Comparison of ENCODE assay signal across 8 cellular contexts in the genomic region with DNA sequence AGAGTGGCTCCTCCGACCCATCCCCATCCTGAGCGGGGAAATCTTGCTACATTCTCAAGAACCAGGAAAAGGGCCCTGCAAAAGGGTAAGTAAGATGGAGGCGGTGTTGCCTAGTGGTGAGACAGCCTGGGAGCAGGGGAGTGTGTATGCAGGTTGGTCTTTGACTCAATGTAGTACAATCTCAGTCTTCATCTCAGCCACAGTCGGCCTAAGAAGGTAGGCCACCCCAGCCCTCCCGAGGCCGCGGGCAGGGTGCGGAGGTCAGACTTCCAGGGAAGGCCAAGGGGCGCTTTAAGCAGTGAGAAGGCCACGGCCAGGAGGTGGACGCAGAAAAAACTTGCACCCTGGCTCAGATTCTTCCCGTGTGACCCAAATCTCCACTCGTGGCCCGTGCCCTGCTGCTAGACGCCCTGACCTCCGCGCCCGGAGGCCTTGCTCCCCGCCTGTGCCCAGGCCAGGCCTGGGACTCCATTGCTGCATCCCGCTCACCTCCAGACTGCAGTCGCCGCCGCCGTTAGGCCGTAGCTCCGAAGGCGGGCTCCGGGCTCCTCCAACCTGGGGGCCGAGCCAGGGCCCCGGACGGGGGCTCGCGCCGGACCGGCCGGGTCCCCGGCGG. TPM values are rescaled to one million over a fixed set of nuclear protein-coding genes. Genes with fewer than 3 reads are reported as not detected.
DNase-seq lines count a peak whose midpoint lies in the region; ATAC-seq, FAIRE-seq and TF ChIP-seq lines count a peak whose summit lies in the region.

No MANE protein-coding gene starts in this region.

- no peak for TF ChIP-seq POLR2A in H1 (IDR thresholded peaks at IDR 0.05; ENCODE audit: control extremely low read depth in 1 of 2, low read depth in 2 of 2, low read length in 2 of 2)

- 0 out of 2 replicates have a peak overlapping the region, but pooled peaks have one; percentile 60 for H2BK12ac ChIP-seq in H1 (ENCODE audit: low read depth, low read length)

- peak overlapping the region; percentile 76 to 82 (median 79) for H3K9ac ChIP-seq in H1 (replicated peaks in 1 of 4; ENCODE audit: extremely low read depth in 1 of 4, low read depth in 3 of 4, low read length in 3 of 4)

- no peak overlapping the region for H3K23ac ChIP-seq in H1 (ENCODE audit: insufficient read length)

- H3K4me3 Mint-ChIP-seq in CD8-positive, alpha-beta memory T cell, result peak overlapping the region; percentile 80 to 100 (median 87)

- peaks cover 0 to 3% of the 10 kb centered on the region in 2 experiments for H4K20me1 ChIP-seq in H1 (replicated peaks in 1 of 2; ENCODE audit: control insufficient read depth in 1 of 2, insufficient read depth in 2 of 2, low read length in 2 of 2)

- peaks cover 5% of the 10 kb centered on the region for H3K79me1 ChIP-seq in H1 (ENCODE audit: low read depth, low read length)

- H2AFZ ChIP-seq in H1 (ENCODE audit: low read length), result no peak overlapping the region; the same call in 1 of the 2 replicates

- H3K9me3 ChIP-seq in CD8-positive, alpha-beta memory T cell (ENCODE audit: low read length), result no peaks in the 10 kb centered on the region
- H3K9me3 ChIP-seq in SJCRH30 (replicated peaks), result no peaks in the 10 kb centered on the region
- no peaks in the 10 kb centered on the region for H3K9me3 ChIP-seq in H1 (ENCODE audit: insufficient read depth in 2 of 2, low read depth in 1 of 2, low read length in 1 of 2)
- H3K9me3 ChIP-seq in muscle layer of duodenum (ENCODE audit: control insufficient read depth in 1 of 2, low read length in 2 of 2), result no peaks in the 10 kb centered on the region

- DNase-seq in CD8-positive, alpha-beta memory T cell, result no peak
- DNase-seq in SJCRH30 (peak; percentile 49 to 54), H1 (ENCODE audit: low read depth in 1 of 2, low spot score in 2 of 2) (no peak), G401 (ENCODE audit: low spot score) (no peak), medulla oblongata (ENCODE audit: extremely low spot score) (no peak)

- H3K36me3 Mint-ChIP-seq in CD8-positive, alpha-beta memory T cell, result peaks cover 0 to 19% (median 0%) of the 10 kb centered on the region in 3 donors

- peaks cover 3 to 61% of the 10 kb centered on the region in 2 experiments; a peak in 3 of 4 replicates for H3K79me2 ChIP-seq in H1 (ENCODE audit: control insufficient read depth in 1 of 2, insufficient read depth in 2 of 2, low read length in 2 of 2)

- H2BK5ac ChIP-seq in H1 (ENCODE audit: low read depth, low read length), result peak overlapping the region; percentile 93; the same call in 1 of the 2 replicates

- TF ChIP-seq RAD21 in H1 (IDR thresholded peaks at IDR 0.05 in 1 of 2, conservative IDR thresholded peaks at IDR 0.05 in 1 of 2; ENCODE audit: low read depth in 2 of 2, low read length in 2 of 2), result no peak

- H2BK120ac ChIP-seq in H1 (replicated peaks; ENCODE audit: low read depth, low read length), result no peak overlapping the region

- H3K4me1 Mint-ChIP-seq in CD8-positive, alpha-beta memory T cell, result peaks cover 31 to 42% (median 34%) of the 10 kb centered on the region in 3 donors

- no peak overlapping the region for H4K8ac ChIP-seq in H1 (ENCODE audit: extremely low read depth, insufficient read depth, low read length)

- H3K27ac Mint-ChIP-seq in CD8-positive, alpha-beta memory T cell, result peak overlapping the region; percentile 59 to 99 (median 86)

- no peak overlapping the region for H2AK5ac ChIP-seq in H1 (ENCODE audit: low read depth, low read length)

- peak overlapping the region; percentile 78 for H3K4me3 ChIP-seq in CD8-positive, alpha-beta memory T cell (ENCODE audit: low read length)
- H3K4me3 ChIP-seq in SJCRH30, result peak overlapping the region; percentile 97
- H3K4me3 ChIP-seq in H1 (ENCODE audit: extremely low read depth in 1 of 4, insufficient read depth in 2 of 4, low read depth in 3 of 4, low read length in 4 of 4), result peak overlapping the region; percentile 92 to 100 (median 98)
- H3K4me3 ChIP-seq in muscle layer of duodenum (ENCODE audit: low read depth in 1 of 2, low read length in 2 of 2), result peak overlapping the region; percentile 94 to 97

- H3K4me1 ChIP-seq in CD8-positive, alpha-beta memory T cell (ENCODE audit: insufficient read depth, low read length), result peaks cover 27% of the 10 kb centered on the region
- H3K4me1 ChIP-seq in SJCRH30 (peaks cover 6% of the 10 kb centered on the region), H1 (replicated peaks in 1 of 4; ENCODE audit: control insufficient read depth in 3 of 4, insufficient read depth in 4 of 4, low read length in 3 of 4) (peaks cover 0 to 4% (median 3%) of the 10 kb centered on the region in 4 experiments; a peak in 4 of 7 replicates), muscle layer of duodenum (ENCODE audit: control insufficient read depth in 1 of 2, insufficient read depth in 2 of 2, low read length in 2 of 2) (peaks cover 7 to 15% of the 10 kb centered on the region in 2 donors)

- H3K23me2 ChIP-seq in H1 (ENCODE audit: low read depth, low read length), result peaks cover 7% of the 10 kb centered on the region

- H3K36me3 ChIP-seq in CD8-positive, alpha-beta memory T cell (ENCODE audit: insufficient read depth, low read length), result no peaks in the 10 kb centered on the region
- H3K36me3 ChIP-seq in SJCRH30 (peaks cover 41% of the 10 kb centered on the region), H1 (ENCODE audit: control insufficient read depth in 2 of 4, insufficient read depth in 4 of 4, low read length in 3 of 4) (peaks cover 0 to 41% (median 20%) of the 10 kb centered on the region in 4 experiments; a peak in 6 of 8 replicates), muscle layer of duodenum (ENCODE audit: control insufficient read depth in 1 of 2, insufficient read depth in 2 of 2, low read length in 2 of 2) (no peaks in the 10 kb centered on the region)

- 7% methylated on average over 27 of the region's 38 CpGs; no CpG with 5 or more reads in 1 of the 2 experiments for WGBS in H1 (ENCODE audit: extremely low coverage in 1 of 2, insufficient coverage in 1 of 2, insufficient read length in 1 of 2, insufficient replicate concordance in 2 of 2, low coverage in 1 of 2, low lambda C conversion rate in 2 of 2, missing lambda C conversion rate in 1 of 2), 2 experiments

- ATAC-seq in GM18909 (IDR thresholded peaks at IDR 0.05; ENCODE audit: poor library complexity, unreplicated experiment) (peak; percentile 40), HG03159 (IDR thresholded peaks at IDR 0.05; ENCODE audit: unreplicated experiment) (peak; percentile 42)

- FAIRE-seq in H1 (lab: Jason Lieb, UNC), result no peak

- in situ Hi-C loops in G401 (cut with HindIII; ENCODE audit: low sequenced_read_pairs), result no loop called here

- peak overlapping the region; percentile 67; the same call in 1 of the 2 replicates for H3K18ac ChIP-seq in H1 (ENCODE audit: extremely low read depth, low read length)

- H2BK20ac ChIP-seq in H1 (ENCODE audit: low read length), result no peak overlapping the region

- H3K4ac ChIP-seq in H1 (replicated peaks; ENCODE audit: insufficient read length, low read depth, low read length), result no peak overlapping the region

- peak overlapping the region; percentile 59 for H4K5ac ChIP-seq in H1 (ENCODE audit: insufficient read length, low read depth, low read length)

- H3K56ac ChIP-seq in H1 (replicated peaks; ENCODE audit: insufficient read length, low read depth, low read length), result peak overlapping the region; percentile 62

- no peaks in the 10 kb centered on the region for H3K27me3 ChIP-seq in CD8-positive, alpha-beta memory T cell (ENCODE audit: insufficient read depth, low read length, poor library complexity, severe bottlenecking)
- no peaks in the 10 kb centered on the region for H3K27me3 ChIP-seq in SJCRH30
- H3K27me3 ChIP-seq in H1 (replicated peaks in 1 of 4; ENCODE audit: control insufficient read depth in 3 of 4, extremely low read depth in 1 of 4, insufficient read depth in 3 of 4, low read length in 3 of 4), result no peaks in the 10 kb centered on the region
- H3K27me3 ChIP-seq in muscle layer of duodenum (ENCODE audit: low read depth, low read length), result no peaks in the 10 kb centered on the region

- CTCF ChIA-PET in CD8-positive, alpha-beta memory T cell (lab: Charles Lee), result no interaction called here
- CTCF ChIA-PET in H1 (lab: Charles Lee; ENCODE audit: partially characterized antibody), result interaction anchor here (0.9 to 4.7 kb wide), 8 partner anchors 12 to 158 kb away, joined by 3 to 33 read pairs (median 8); no protein-coding TSS in a partner anchor

- POLR2A ChIA-PET in CD8-positive, alpha-beta memory T cell (lab: Charles Lee), result interaction anchor here (1.1 to 1.5 kb wide), 5 partner anchors 9 to 185 kb away, joined by 3 to 13 read pairs (median 6); partner anchors contain the start of genes ITFG2 and TULP3
- POLR2A ChIA-PET in H1 (lab: Charles Lee; ENCODE audit: partially characterized antibody), result interaction anchor here (0.6 to 4.1 kb wide), 17 partner anchors 9 to 174 kb away, joined by 3 to 31 read pairs (median 4); partner anchors contain the start of genes TEX52 and TULP3

- peak overlapping the region; percentile 92 for H3K27ac ChIP-seq in CD8-positive, alpha-beta memory T cell (ENCODE audit: low read depth, low read length)
- H3K27ac ChIP-seq in SJCRH30, result peak overlapping the region; percentile 99
- H3K27ac ChIP-seq in H1 (ENCODE audit: low read depth, low read length), result peak overlapping the region; percentile 82
- no peak overlapping the region for H3K27ac ChIP-seq in muscle layer of duodenum (ENCODE audit: low read length)

- TF ChIP-seq CTCF in H1 (IDR thresholded peaks at IDR 0.05; ENCODE audit: control extremely low read depth in 1 of 3, insufficient read depth in 1 of 3, low read depth in 1 of 3, low read length in 3 of 3), result no peak

- H4K91ac ChIP-seq in H1 (replicated peaks; ENCODE audit: insufficient read length, low read length), result no peak overlapping the region

- no peak overlapping the region for H2BK15ac ChIP-seq in H1 (ENCODE audit: low read length)

- H3K4me2 ChIP-seq in H1 (ENCODE audit: insufficient read depth in 1 of 2, low read depth in 2 of 2, low read length in 2 of 2), result peak overlapping the region; percentile 75 to 86

- H3K9me3 Mint-ChIP-seq in CD8-positive, alpha-beta memory T cell, result no peaks in the 10 kb centered on the region

- no peak for TF ChIP-seq EP300 in H1 (IDR thresholded peaks at IDR 0.05; ENCODE audit: borderline replicate concordance in 1 of 2, low read depth in 2 of 2, low read length in 2 of 2)

- H3K27me3 Mint-ChIP-seq in CD8-positive, alpha-beta memory T cell, result peaks cover 0 to 3% of the 10 kb centered on the region in 2 donors

- H3K14ac ChIP-seq in H1 (ENCODE audit: insufficient read length), result no peak overlapping the region

RNA-seq across cellular contexts. Expression of gene FOXM1, which starts 0.4 kb away (rescaled TPM):
- total RNA-seq in CD8-positive, alpha-beta memory T cell, result 10 to 100 TPM; 66.2 to 67.5 TPM
- polyA plus RNA-seq in CD8-positive, alpha-beta memory T cell, result 0.15 TPM
- 107 and 111 TPM in 2 replicates for total RNA-seq in SJCRH30 (2014; rRNA removed; shearing (Covaris generic))
- 118 and 121 TPM in 2 replicates for total RNA-seq in H1 (2021; fragmentation: NEBNext Ultra II Directional; extraction: Animal tissue kit (Norgen Biotek cat#: 25700))
- 58.1 and 83.5 TPM in 2 replicates for polyA plus RNA-seq in H1 (2011; rRNA removed)
- 39.6 TPM for polyA plus RNA-seq in H1 (2011; cell fraction: cytosol; rRNA removed)
- polyA plus RNA-seq in H1 (2011; cell fraction: nucleus; rRNA removed), result 69.2 TPM
- polyA plus RNA-seq in H1 (2012, experiment 1 of 2), result 87.5 to 101 TPM (median 96.4 TPM) in 4 replicates
- 104 TPM for polyA plus RNA-seq in H1 (2012, experiment 2 of 2)
- 81.5 TPM for polyA plus RNA-seq in H1 (2013, experiment 1 of 2)
- 79.4 TPM for polyA plus RNA-seq in H1 (2013, experiment 2 of 2)
- polyA minus RNA-seq in H1 (2011; rRNA and poly(A)+ RNA removed), result 53.5 and 68.9 TPM in 2 replicates
- 75.2 TPM for polyA minus RNA-seq in H1 (2011; cell fraction: cytosol; rRNA and poly(A)+ RNA removed)
- polyA minus RNA-seq in H1 (2011; cell fraction: nucleus; rRNA and poly(A)+ RNA removed), result 39.8 TPM
- total RNA-seq in G401 (2014; rRNA removed; shearing (Covaris generic)), result 18.8 and 36.1 TPM in 2 replicates

RNA-seq across cellular contexts. Expression of gene RHNO1, which starts 0.5 kb away (rescaled TPM):
- 10 to 100 TPM; 41.9 to 45.4 TPM for total RNA-seq in CD8-positive, alpha-beta memory T cell
- 60.0 TPM for polyA plus RNA-seq in CD8-positive, alpha-beta memory T cell
- 57.8 and 60.9 TPM in 2 replicates for total RNA-seq in SJCRH30 (2014; rRNA removed; shearing (Covaris generic))
- 41.9 and 55.8 TPM in 2 replicates for total RNA-seq in H1 (2021; fragmentation: NEBNext Ultra II Directional; extraction: Animal tissue kit (Norgen Biotek cat#: 25700))
- polyA plus RNA-seq in H1 (2011; rRNA removed), result 45.5 and 56.9 TPM in 2 replicates
- 57.9 TPM for polyA plus RNA-seq in H1 (2011; cell fraction: cytosol; rRNA removed)
- polyA plus RNA-seq in H1 (2011; cell fraction: nucleus; rRNA removed), result 44.7 TPM
- polyA plus RNA-seq in H1 (2012, experiment 1 of 2), result 49.4 to 57.6 TPM (median 53.0 TPM) in 4 replicates
- 26.6 TPM for polyA plus RNA-seq in H1 (2012, experiment 2 of 2)
- polyA plus RNA-seq in H1 (2013, experiment 1 of 2), result 62.4 TPM
- polyA plus RNA-seq in H1 (2013, experiment 2 of 2), result 64.0 TPM
- 43.7 and 54.0 TPM in 2 replicates for polyA minus RNA-seq in H1 (2011; rRNA and poly(A)+ RNA removed)
- 25.8 TPM for polyA minus RNA-seq in H1 (2011; cell fraction: cytosol; rRNA and poly(A)+ RNA removed)
- polyA minus RNA-seq in H1 (2011; cell fraction: nucleus; rRNA and poly(A)+ RNA removed), result 37.7 TPM
- 51.8 and 73.4 TPM in 2 replicates for total RNA-seq in G401 (2014; rRNA removed; shearing (Covaris generic))

RNA-seq across cellular contexts. Expression of gene TULP3, which starts 14.2 kb away (rescaled TPM):
- 1 to 10 TPM; 9.1 to 9.3 TPM for total RNA-seq in CD8-positive, alpha-beta memory T cell
- polyA plus RNA-seq in CD8-positive, alpha-beta memory T cell, result 9.7 TPM
- 40.4 and 45.2 TPM in 2 replicates for total RNA-seq in SJCRH30 (2014; rRNA removed; shearing (Covaris generic))
- total RNA-seq in H1 (2021; fragmentation: NEBNext Ultra II Directional; extraction: Animal tissue kit (Norgen Biotek cat#: 25700)), result 18.4 and 21.7 TPM in 2 replicates
- 19.3 and 21.2 TPM in 2 replicates for polyA plus RNA-seq in H1 (2011; rRNA removed)
- 18.5 TPM for polyA plus RNA-seq in H1 (2011; cell fraction: cytosol; rRNA removed)
- polyA plus RNA-seq in H1 (2011; cell fraction: nucleus; rRNA removed), result 21.2 TPM
- 19.8 to 22.0 TPM (median 21.5 TPM) in 4 replicates for polyA plus RNA-seq in H1 (2012, experiment 1 of 2)
- polyA plus RNA-seq in H1 (2012, experiment 2 of 2), result 8.8 TPM
- polyA plus RNA-seq in H1 (2013, experiment 1 of 2), result 22.4 TPM
- polyA plus RNA-seq in H1 (2013, experiment 2 of 2), result 21.2 TPM
- polyA minus RNA-seq in H1 (2011; rRNA and poly(A)+ RNA removed), result 16.1 and 17.4 TPM in 2 replicates
- 9.6 TPM for polyA minus RNA-seq in H1 (2011; cell fraction: cytosol; rRNA and poly(A)+ RNA removed)
- polyA minus RNA-seq in H1 (2011; cell fraction: nucleus; rRNA and poly(A)+ RNA removed), result 6.7 TPM
- 35.6 and 59.9 TPM in 2 replicates for total RNA-seq in G401 (2014; rRNA removed; shearing (Covaris generic))

RNA-seq across cellular contexts. Expression of gene TEX52, which starts 19.7 kb away (rescaled TPM):
- not detected for total RNA-seq in CD8-positive, alpha-beta memory T cell
- polyA plus RNA-seq in CD8-positive, alpha-beta memory T cell, result not detected
- total RNA-seq in SJCRH30 (2014; rRNA removed; shearing (Covaris generic)), result 0.20 TPM in 1 of 2 replicates, not detected in the other
- total RNA-seq in H1 (2021; fragmentation: NEBNext Ultra II Directional; extraction: Animal tissue kit (Norgen Biotek cat#: 25700)), result not detected in 2 replicates
- not detected in 2 replicates for polyA plus RNA-seq in H1 (2011; rRNA removed)
- polyA plus RNA-seq in H1 (2011; cell fraction: cytosol; rRNA removed), result not detected
- polyA plus RNA-seq in H1 (2011; cell fraction: nucleus; rRNA removed), result not detected
- 0.42 to 0.52 TPM (median 0.51 TPM) in 3 of 4 replicates, not detected in the other for polyA plus RNA-seq in H1 (2012, experiment 1 of 2)
- not detected for polyA plus RNA-seq in H1 (2012, experiment 2 of 2)
- polyA plus RNA-seq in H1 (2013, experiment 1 of 2), result not detected
- not detected for polyA plus RNA-seq in H1 (2013, experiment 2 of 2)
- not detected in 2 replicates for polyA minus RNA-seq in H1 (2011; rRNA and poly(A)+ RNA removed)
- not detected for polyA minus RNA-seq in H1 (2011; cell fraction: cytosol; rRNA and poly(A)+ RNA removed)
- not detected for polyA minus RNA-seq in H1 (2011; cell fraction: nucleus; rRNA and poly(A)+ RNA removed)
- total RNA-seq in G401 (2014; rRNA removed; shearing (Covaris generic)), result not detected in 2 replicates

RNA-seq across cellular contexts. Expression of gene NRIP2, which starts 41.7 kb away (rescaled TPM):
- not detected for total RNA-seq in CD8-positive, alpha-beta memory T cell
- 0.82 TPM for polyA plus RNA-seq in CD8-positive, alpha-beta memory T cell
- 1.7 and 1.8 TPM in 2 replicates for total RNA-seq in SJCRH30 (2014; rRNA removed; shearing (Covaris generic))
- total RNA-seq in H1 (2021; fragmentation: NEBNext Ultra II Directional; extraction: Animal tissue kit (Norgen Biotek cat#: 25700)), result not detected in 2 replicates
- polyA plus RNA-seq in H1 (2011; rRNA removed), result 0.03 and 0.06 TPM in 2 replicates
- polyA plus RNA-seq in H1 (2011; cell fraction: cytosol; rRNA removed), result not detected
- not detected for polyA plus RNA-seq in H1 (2011; cell fraction: nucleus; rRNA removed)
- polyA plus RNA-seq in H1 (2012, experiment 1 of 2), result 1.2 to 2.0 TPM (median 1.6 TPM) in 4 replicates
- polyA plus RNA-seq in H1 (2012, experiment 2 of 2), result 0.31 TPM
- not detected for polyA plus RNA-seq in H1 (2013, experiment 1 of 2)
- polyA plus RNA-seq in H1 (2013, experiment 2 of 2), result not detected
- polyA minus RNA-seq in H1 (2011; rRNA and poly(A)+ RNA removed), result 0.15 TPM in 1 of 2 replicates, not detected in the other
- polyA minus RNA-seq in H1 (2011; cell fraction: cytosol; rRNA and poly(A)+ RNA removed), result not detected
- polyA minus RNA-seq in H1 (2011; cell fraction: nucleus; rRNA and poly(A)+ RNA removed), result not detected
- not detected in 2 replicates for total RNA-seq in G401 (2014; rRNA removed; shearing (Covaris generic))

Comparison
In these comparisons a context has a peak if more than half of its experiments do, and no peak if none do; other contexts are left out.
1. DNase-seq: peak in SJCRH30 (2 of 2); none in CD8-positive, alpha-beta memory T cell (0 of 5), H1 (0 of 2), G401 (single experiment) and medulla oblongata (single experiment).
2. Peak in every context shown above with its lines, with median percentiles within 50 percentile points of each other: H3K4me3 ChIP-seq.